In the genomic region with DNA sequence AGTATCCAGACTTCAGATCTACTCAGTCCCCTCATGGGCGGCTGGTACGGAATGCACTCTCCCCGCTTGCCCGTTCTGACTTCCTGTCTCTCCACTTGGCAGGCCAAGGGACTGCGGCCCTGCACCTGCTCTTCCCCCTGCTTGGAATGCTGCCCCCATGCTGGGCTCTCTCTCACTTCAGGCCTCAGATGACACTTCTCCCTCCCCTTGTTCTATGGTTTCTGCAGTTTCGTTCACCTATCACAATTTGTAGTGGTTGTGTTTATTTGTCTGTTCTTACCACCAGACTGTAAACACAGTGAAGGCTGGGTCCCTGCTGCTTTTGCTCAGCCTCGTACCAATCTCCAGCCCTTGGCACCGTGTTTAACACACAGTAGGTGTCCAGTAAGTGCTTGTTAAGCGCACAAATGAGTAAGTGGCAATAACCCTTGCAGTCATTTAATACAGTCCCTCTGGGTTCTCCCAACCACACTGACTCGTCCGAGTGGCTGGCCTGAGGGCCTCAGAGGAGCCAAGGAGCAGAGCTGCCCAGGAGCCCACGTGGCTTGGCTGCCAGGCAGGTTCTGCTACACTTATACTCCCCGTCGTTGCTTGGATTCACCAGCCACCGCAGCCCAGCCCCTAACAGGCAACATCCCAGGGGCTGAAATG, we compare ENCODE assay signal across 14 cellular contexts. TPM values are rescaled to one million over a fixed set of nuclear protein-coding genes. Genes with fewer than 3 reads are reported as not detected.
DNase-seq lines count a peak whose midpoint lies in the region; ATAC-seq and TF ChIP-seq lines count a peak whose summit lies in the region.
"Had no signal": no experiment of that assay in that cellular context is flagged by ENCODE, and none has a peak within 500 bp of the region (broad histone marks: within the 10 kb centered on the region; RNA-seq: fewer than 3 reads in every experiment).

No MANE protein-coding gene starts in this region.

- ATAC-seq in T-helper 17 cell, result no peak
- no peak for ATAC-seq in GM18517 (IDR thresholded peaks at IDR 0.05; ENCODE audit: unreplicated experiment)

- H3K27ac Mint-ChIP-seq in T-helper 17 cell, result no peak overlapping the region
- H3K27ac Mint-ChIP-seq in mesothelial cell of epicardium, result no peak overlapping the region
- H3K27ac Mint-ChIP-seq: activated CD4-positive, alpha-beta T cell treated with anti-CD3 and anti-CD28 coated beads, Interleukin-2, amount 10 ng/mL, durations not matched to agents 7 days and 5 days; HFFc6 had no signal

- H3K9me3 Mint-ChIP-seq in mesothelial cell of epicardium, result peaks cover 4% of the 10 kb centered on the region
- H3K9me3 Mint-ChIP-seq: activated CD4-positive, alpha-beta T cell treated with anti-CD3 and anti-CD28 coated beads, Interleukin-2, amount 10 ng/mL, durations not matched to agents 7 days and 5 days; HFFc6 had no signal

- H3K36me3 Mint-ChIP-seq in T-helper 17 cell (ENCODE audit: low read depth), result peaks cover 2% of the 10 kb centered on the region
- H3K36me3 Mint-ChIP-seq in mesothelial cell of epicardium, result no peaks in the 10 kb centered on the region

- TF ChIP-seq CTCF in mesothelial cell of epicardium (IDR thresholded peaks at IDR 0.05; ENCODE audit: unreplicated experiment), result no peak

- no peaks in the 10 kb centered on the region for H3K9me3 ChIP-seq in T-helper 17 cell (ENCODE audit: control insufficient read depth, low read length, poor library complexity, severe bottlenecking)
- H3K9me3 ChIP-seq: BLaER1, SK-N-SH had no signal

- H3K4me3 Mint-ChIP-seq in T-helper 17 cell, result peak overlapping the region; percentile 37
- peak overlapping the region; percentile 57 for H3K4me3 Mint-ChIP-seq in mesothelial cell of epicardium
- H3K4me3 Mint-ChIP-seq: activated CD4-positive, alpha-beta T cell treated with anti-CD3 and anti-CD28 coated beads, Interleukin-2, amount 10 ng/mL, durations not matched to agents 7 days and 5 days; HFFc6 had no signal

- H3K4me1 Mint-ChIP-seq in T-helper 17 cell, result peaks cover 5% of the 10 kb centered on the region
- H3K4me1 Mint-ChIP-seq in mesothelial cell of epicardium, result peaks cover 7% of the 10 kb centered on the region

- peaks cover 66% of the 10 kb centered on the region for H3K27me3 Mint-ChIP-seq in T-helper 17 cell
- peaks cover 87% of the 10 kb centered on the region for H3K27me3 Mint-ChIP-seq in mesothelial cell of epicardium (ENCODE audit: low read depth)

- DNase-seq in COR-L47 (lab: John Stamatoyannopoulos, UW), result peak; percentile 91
- DNase-seq in NCI-H1092 treated with DMSO at 0.1 percent for 48 hours (lab: John Stamatoyannopoulos, UW), result peak; percentile 86
- DNase-seq in T-helper 17 cell, result no peak
- no peak for DNase-seq in mesothelial cell of epicardium (ENCODE audit: low spot score in 2 of 2, unreplicated experiment in 2 of 2)
- DNase-seq in UCSD-AML1 (lab: John Stamatoyannopoulos, UW; ENCODE audit: unreplicated experiment), result no peak
- DNase-seq in dedifferentiated amniotic fluid mesenchymal stem cell (ENCODE audit: extremely low spot score), result no peak
- no peak for DNase-seq in stimulated activated CD4-positive, alpha-beta T cell treated with anti-CD3 and anti-CD28 coated beads, Interleukin-15, amount 100 ng/mL, for 24 hours
- DNase-seq: activated CD4-positive, alpha-beta T cell treated with anti-CD3 and anti-CD28 coated beads, Interleukin-2, amount 10 ng/mL, durations not matched to agents 7 days and 5 days; activated naive CD4-positive, alpha-beta T cell treated with Interleukin-2 at 50 U/mL for 16 hours; HFFc6; NCI-H1436 treated with DMSO at 0.1 percent for 48 hours; SK-N-SH had no signal

RNA-seq across cellular contexts. Expression of gene SLC6A12, which starts 11.8 kb away (rescaled TPM):
- total RNA-seq in T-helper 17 cell, result not detected
- 0.29 TPM in 2 of 3 replicates, not detected in the other for total RNA-seq in mesothelial cell of epicardium
- total RNA-seq: activated CD4-positive, alpha-beta T cell treated with anti-CD3 and anti-CD28 coated beads, Interleukin-2, amount 10 ng/mL, durations not matched to agents 7 days and 5 days; HFFc6 had no signal

Comparison
In these comparisons a context has a peak if more than half of its experiments do, and no peak if none do; other contexts are left out.
1. DNase-seq: peak in COR-L47 (single experiment) and NCI-H1092 treated with DMSO at 0.1 percent for 48 hours (single experiment); none in T-helper 17 cell (0 of 3), mesothelial cell of epicardium (0 of 2), UCSD-AML1 (single experiment), dedifferentiated amniotic fluid mesenchymal stem cell (single experiment) and stimulated activated CD4-positive, alpha-beta T cell treated with anti-CD3 and anti-CD28 coated beads, Interleukin-15, amount 100 ng/mL, for 24 hours (single experiment).